Comparison of ENCODE assay signal across 24 cellular contexts in genomic region chr3:195595778-195596531, GRCh38. TPM values are rescaled to one million over a fixed set of nuclear protein-coding genes. Genes with fewer than 3 reads are reported as not detected.
"Had no signal": no experiment of that assay in that cellular context is flagged by ENCODE, and none has a peak within 500 bp of the region (broad histone marks: within the 10 kb centered on the region; RNA-seq: fewer than 3 reads in every experiment).

No MANE protein-coding gene starts in this region.

- H3K36me3 Mint-ChIP-seq: activated naive CD4-positive, alpha-beta T cell treated with anti-CD3 and anti-CD28 coated beads, Interleukin-2, amount 50 U/mL, for 24 hours; natural killer cell treated with Interleukin-12 subunit alpha and Interleukin-12 subunit beta and Interleukin-15 and Interleukin-18, amount 100 ng/mL, for 72 hours; type B pancreatic cell had no signal

- H3K27me3 Mint-ChIP-seq: activated naive CD4-positive, alpha-beta T cell treated with anti-CD3 and anti-CD28 coated beads, Interleukin-2, amount 50 U/mL, for 24 hours; activated naive CD8-positive, alpha-beta T cell treated with anti-CD3 and anti-CD28 coated beads, Interleukin-2, amount 50 U/mL, for 24 hours; central memory CD8-positive, alpha-beta T cell; natural killer cell treated with Interleukin-12 subunit alpha and Interleukin-12 subunit beta and Interleukin-15 and Interleukin-18, amount 100 ng/mL, for 72 hours; stimulated activated naive CD8-positive, alpha-beta T cell treated with anti-CD3 and anti-CD28 coated beads, Interleukin-15, Interleukin-2, amounts not matched to agents 100 ng/mL and 50 ng/mL, for 24 hours had no signal

- H3K27me3 ChIP-seq: breast epithelium, esophagus muscularis mucosa, left lung, spleen had no signal

- H3K4me1 Mint-ChIP-seq: activated naive CD4-positive, alpha-beta T cell treated with anti-CD3 and anti-CD28 coated beads, Interleukin-2, amount 50 U/mL, for 24 hours; activated naive CD8-positive, alpha-beta T cell treated with anti-CD3 and anti-CD28 coated beads, Interleukin-2, amount 50 U/mL, for 24 hours had no signal

- ATAC-seq: activated naive CD8-positive, alpha-beta T cell treated with anti-CD3 and anti-CD28 coated beads, Interleukin-2, amount 50 U/mL, for 24 hours; foreskin keratinocyte; left lung; mucosa of descending colon; natural killer cell treated with Interleukin-12 subunit alpha and Interleukin-12 subunit beta and Interleukin-15 and Interleukin-18, amount 100 ng/mL, for 72 hours had no signal

- H3K4me3 ChIP-seq: breast epithelium, esophagus muscularis mucosa, left lung, mucosa of descending colon, spleen had no signal

- H3K9me3 ChIP-seq: breast epithelium, esophagus muscularis mucosa, left lung, mucosa of descending colon, neutrophil, spleen had no signal

- H3K36me3 ChIP-seq: breast epithelium, esophagus muscularis mucosa, left lung, neutrophil, spleen had no signal

- H3K9me3 Mint-ChIP-seq: activated naive CD4-positive, alpha-beta T cell treated with anti-CD3 and anti-CD28 coated beads, Interleukin-2, amount 50 U/mL, for 24 hours; activated naive CD8-positive, alpha-beta T cell treated with anti-CD3 and anti-CD28 coated beads, Interleukin-2, amount 50 U/mL, for 24 hours; central memory CD8-positive, alpha-beta T cell; dendritic cell treated with granulocyte-macrophage colony-stimulating factor and Interleukin-4, amounts not matched to agents 40 ng/mL and 50 ng/mL, for 4 days; natural killer cell treated with Interleukin-12 subunit alpha and Interleukin-12 subunit beta and Interleukin-15 and Interleukin-18, amount 100 ng/mL, for 72 hours; stimulated activated naive CD8-positive, alpha-beta T cell treated with anti-CD3 and anti-CD28 coated beads, Interleukin-15, Interleukin-2, amounts not matched to agents 100 ng/mL and 50 ng/mL, for 24 hours had no signal

- H3K27ac Mint-ChIP-seq: activated naive CD4-positive, alpha-beta T cell treated with anti-CD3 and anti-CD28 coated beads, Interleukin-2, amount 50 U/mL, for 24 hours; activated naive CD8-positive, alpha-beta T cell treated with anti-CD3 and anti-CD28 coated beads, Interleukin-2, amount 50 U/mL, for 24 hours; activated T-helper 2 cell treated with anti-CD3 and anti-CD28 coated beads, Interferon-gamma antibody, Interleukin-2, Interleukin-4, amounts not matched to agents 10 μg/mL and 5 μg/mL and 100 μg/mL, durations not matched to agents 14 hours and 24 hours and 36 hours; dendritic cell treated with granulocyte-macrophage colony-stimulating factor and Interleukin-4, amounts not matched to agents 40 ng/mL and 50 ng/mL, for 4 days; stimulated activated naive CD8-positive, alpha-beta T cell treated with anti-CD3 and anti-CD28 coated beads, Interleukin-15, Interleukin-2, amounts not matched to agents 100 ng/mL and 50 ng/mL, for 24 hours; type B pancreatic cell had no signal

- H3K4me1 ChIP-seq: breast epithelium, foreskin keratinocyte, left lung had no signal

- DNase-seq: activated CD4-positive, alpha-beta T cell treated with anti-CD3 and anti-CD28 coated beads for 4 hours; activated CD4-positive, alpha-beta T cell treated with anti-CD3 and anti-CD28 coated beads, Interleukin-2, amount 50 U/mL, for 48 hours; activated CD4-positive, CD25-positive, alpha-beta regulatory T cell; activated naive CD8-positive, alpha-beta T cell treated with anti-CD3 and anti-CD28 coated beads, Interleukin-2, amount 50 U/mL, for 24 hours; activated T-cell treated with anti-CD3 and anti-CD28 coated beads, Interleukin-2, amount 50 U/mL, for 48 hours; amygdala; foreskin keratinocyte; left lung; mucosa of descending colon; retina; spleen; stimulated activated CD4-positive, alpha-beta T cell treated with anti-CD3 and anti-CD28 coated beads, Interleukin-2, amount 100 ng/mL, for 48 hours; substantia nigra had no signal

- H3K4me3 Mint-ChIP-seq: activated naive CD4-positive, alpha-beta T cell treated with anti-CD3 and anti-CD28 coated beads, Interleukin-2, amount 50 U/mL, for 24 hours; activated naive CD8-positive, alpha-beta T cell treated with anti-CD3 and anti-CD28 coated beads, Interleukin-2, amount 50 U/mL, for 24 hours; central memory CD8-positive, alpha-beta T cell; dendritic cell treated with granulocyte-macrophage colony-stimulating factor and Interleukin-4, amounts not matched to agents 40 ng/mL and 50 ng/mL, for 4 days; natural killer cell treated with Interleukin-12 subunit alpha and Interleukin-12 subunit beta and Interleukin-15 and Interleukin-18, amount 100 ng/mL, for 72 hours; stimulated activated naive CD8-positive, alpha-beta T cell treated with anti-CD3 and anti-CD28 coated beads, Interleukin-15, Interleukin-2, amounts not matched to agents 100 ng/mL and 50 ng/mL, for 24 hours; type B pancreatic cell had no signal

- H3K27ac ChIP-seq: esophagus muscularis mucosa, foreskin keratinocyte, left lung, neutrophil had no signal

RNA-seq across cellular contexts. Expression of gene APOD, which starts 12.2 kb away (rescaled TPM):
- total RNA-seq: activated CD8-positive, alpha-beta memory T cell treated with anti-CD3 and anti-CD28 coated beads for 36 hours; foreskin keratinocyte; natural killer cell treated with Interleukin-12 subunit alpha and Interleukin-12 subunit beta and Interleukin-15 and Interleukin-18, amount 100 ng/mL, for 72 hours had no signal
